8 cellular contexts compared by ENCODE assay signal in the genomic region with DNA sequence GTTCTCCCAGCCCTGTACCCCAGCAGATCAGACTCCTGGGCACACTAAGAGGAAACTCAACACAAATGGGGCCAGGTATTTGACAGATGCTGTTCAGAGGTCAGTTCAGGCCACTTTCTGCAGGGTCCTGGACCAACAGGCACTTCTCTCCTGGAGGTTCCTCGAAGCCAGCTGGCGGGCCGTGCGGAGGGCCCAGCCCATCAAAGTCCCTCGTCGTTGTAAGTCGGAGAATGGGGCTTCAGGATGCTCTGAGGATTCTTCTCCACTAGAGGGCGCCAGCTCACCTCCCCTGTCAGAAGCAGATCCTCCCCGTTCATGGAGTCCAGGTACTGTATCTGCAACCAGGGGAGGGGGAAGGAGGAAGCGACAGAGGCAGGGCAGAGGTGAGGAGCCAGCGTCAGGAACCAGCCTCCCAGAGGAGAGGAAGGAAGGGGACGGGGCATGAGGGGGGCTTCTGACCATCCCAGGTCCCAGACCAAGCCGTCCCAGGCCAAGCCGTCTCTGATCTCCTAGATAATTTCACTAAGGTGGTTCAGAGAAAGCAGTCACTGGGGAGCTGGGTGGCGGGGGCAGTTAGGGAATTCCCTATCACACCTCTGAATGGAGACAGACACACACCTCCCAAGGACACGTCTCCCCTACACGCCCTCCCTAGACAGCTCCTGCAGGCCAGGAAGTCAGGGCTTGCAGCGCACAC. TPM values are rescaled to one million over a fixed set of nuclear protein-coding genes. Genes with fewer than 3 reads are reported as not detected.
A peak's percentile ranks its signal among the peaks of the same experiment; 100 is the strongest.
DNase-seq lines count a peak whose midpoint lies in the region; ATAC-seq and TF ChIP-seq lines count a peak whose summit lies in the region.

No MANE protein-coding gene starts in this region.

- POLR2A ChIA-PET in activated CD8-positive, alpha-beta T cell treated with anti-CD3 and anti-CD28 coated beads for 36 hours (lab: Charles Lee) = interaction anchor here (0.9 to 1.7 kb wide), 8 partner anchors 13 to 144 kb away, joined by 3 to 5 read pairs (median 4); a partner anchor contains a TSS

- CTCF ChIA-PET in activated CD8-positive, alpha-beta T cell treated with anti-CD3 and anti-CD28 coated beads for 36 hours (lab: Charles Lee) = interaction anchor here (0.6 to 8.8 kb wide), 38 partner anchors 9 to 158 kb away, joined by 3 to 91 read pairs (median 7); a partner anchor contains a TSS

- H3K36me3 Mint-ChIP-seq in activated CD8-positive, alpha-beta T cell treated with anti-CD3 and anti-CD28 coated beads for 36 hours (ENCODE audit: low read depth) = peaks cover 5% of the 10 kb centered on the region
- no peaks in the 10 kb centered on the region for H3K36me3 Mint-ChIP-seq in memory B cell

- intact Hi-C loops in activated CD8-positive, alpha-beta T cell treated with anti-CD3 and anti-CD28 coated beads for 36 hours (cut with micrococcal nuclease) = loop anchor here (5.0 kb wide), 1 partner anchor 143 kb away; no protein-coding TSS in a partner anchor

- peak overlapping the region; percentile 50 for H3K27ac Mint-ChIP-seq in activated CD8-positive, alpha-beta T cell treated with anti-CD3 and anti-CD28 coated beads for 36 hours
- H3K27ac Mint-ChIP-seq in memory B cell = no peak overlapping the region

- ATAC-seq in activated CD8-positive, alpha-beta T cell treated with anti-CD3 and anti-CD28 coated beads for 36 hours = peak; percentile 64
- ATAC-seq in memory B cell (ENCODE audit: low read depth) (peak; percentile 96), GM21360 (IDR thresholded peaks at IDR 0.05; ENCODE audit: unreplicated experiment) (no peak)

- DNase-seq in EL = peak; percentile 92
- peak; percentile 95 for DNase-seq in HT1080 (ENCODE audit: low read depth)
- DNase-seq in NCI-H82 treated with DMSO at 0.1 percent for 48 hours (lab: John Stamatoyannopoulos, UW; ENCODE audit: unreplicated experiment) = peak; percentile 82
- DNase-seq in activated CD8-positive, alpha-beta T cell treated with anti-CD3 and anti-CD28 coated beads for 36 hours = peak; percentile 94
- DNase-seq in effector CD8-positive, alpha-beta T cell (lab: John Stamatoyannopoulos, UW) = peak; percentile 64
- peak; percentile 84 to 86 for DNase-seq in memory B cell (ENCODE audit: low spot score in 2 of 2)
- DNase-seq in stimulated activated CD8-positive, alpha-beta memory T cell treated with anti-CD3 and anti-CD28 coated beads, Interleukin-15, amount 100 ng/mL, for 24 hours (ENCODE audit: low read depth) = peak; percentile 48

- peaks cover 54% of the 10 kb centered on the region for H3K4me1 Mint-ChIP-seq in activated CD8-positive, alpha-beta T cell treated with anti-CD3 and anti-CD28 coated beads for 36 hours (ENCODE audit: low read depth)
- H3K4me1 Mint-ChIP-seq in memory B cell = peaks cover 6% of the 10 kb centered on the region

- no peaks in the 10 kb centered on the region for H3K9me3 Mint-ChIP-seq in activated CD8-positive, alpha-beta T cell treated with anti-CD3 and anti-CD28 coated beads for 36 hours
- no peaks in the 10 kb centered on the region for H3K9me3 Mint-ChIP-seq in memory B cell

- no peak overlapping the region for H3K4me3 Mint-ChIP-seq in activated CD8-positive, alpha-beta T cell treated with anti-CD3 and anti-CD28 coated beads for 36 hours
- no peak overlapping the region for H3K4me3 Mint-ChIP-seq in memory B cell

- peak; percentile 91 for TF ChIP-seq CTCF in activated CD8-positive, alpha-beta T cell treated with anti-CD3 and anti-CD28 coated beads for 36 hours (IDR thresholded peaks at IDR 0.05)

- H3K27me3 Mint-ChIP-seq in activated CD8-positive, alpha-beta T cell treated with anti-CD3 and anti-CD28 coated beads for 36 hours = no peaks in the 10 kb centered on the region
- no peaks in the 10 kb centered on the region for H3K27me3 Mint-ChIP-seq in memory B cell

RNA-seq across cellular contexts. Expression of a gene that starts 11.7 kb away (rescaled TPM):
- not detected in 2 replicates for total RNA-seq in HT1080 (2014; rRNA removed; shearing (Covaris generic))
- 0.02 TPM in 1 of 2 replicates, not detected in the other for polyA plus RNA-seq in HT1080 (2015; cell fraction: cytosol; rRNA removed)
- 0.05 TPM in 1 of 2 replicates, not detected in the other for polyA plus RNA-seq in HT1080 (2015; cell fraction: nucleus; rRNA removed)
- total RNA-seq in activated CD8-positive, alpha-beta T cell treated with anti-CD3 and anti-CD28 coated beads for 36 hours = not detected

RNA-seq across cellular contexts. Expression of a gene that starts 19.3 kb away (rescaled TPM):
- total RNA-seq in HT1080 (2014; rRNA removed; shearing (Covaris generic)) = 516 and 620 TPM in 2 replicates
- 246 and 320 TPM in 2 replicates for polyA plus RNA-seq in HT1080 (2015; cell fraction: cytosol; rRNA removed)
- polyA plus RNA-seq in HT1080 (2015; cell fraction: nucleus; rRNA removed) = 273 and 299 TPM in 2 replicates
- 100 to 1,000 TPM; 132 to 144 TPM for total RNA-seq in activated CD8-positive, alpha-beta T cell treated with anti-CD3 and anti-CD28 coated beads for 36 hours

RNA-seq across cellular contexts. Expression of a gene that starts 26.0 kb away (rescaled TPM):
- 26.4 and 38.1 TPM in 2 replicates for total RNA-seq in HT1080 (2014; rRNA removed; shearing (Covaris generic))
- 48.7 and 61.6 TPM in 2 replicates for polyA plus RNA-seq in HT1080 (2015; cell fraction: cytosol; rRNA removed)
- polyA plus RNA-seq in HT1080 (2015; cell fraction: nucleus; rRNA removed) = 43.3 and 52.6 TPM in 2 replicates
- total RNA-seq in activated CD8-positive, alpha-beta T cell treated with anti-CD3 and anti-CD28 coated beads for 36 hours = 10 to 100 TPM; 46.6 to 48.4 TPM
